Comparison of ENCODE assay signal across 8 cellular contexts in genomic region chr10:100008708-100009282, GRCh38. TPM values are rescaled to one million over a fixed set of nuclear protein-coding genes. Genes with fewer than 3 reads are reported as not detected.
DNase-seq lines count a peak whose midpoint lies in the region; ATAC-seq, FAIRE-seq and TF ChIP-seq lines count a peak whose summit lies in the region.
"Had no signal": no experiment of that assay in that cellular context is flagged by ENCODE, and none has a peak within 500 bp of the region (broad histone marks: within the 10 kb centered on the region; RNA-seq: fewer than 3 reads in every experiment).

No MANE protein-coding gene starts in this region.

- H3K9me3 Mint-ChIP-seq in H9 (no peaks in the 10 kb centered on the region; a peak in 1 of 5 replicates), T-cell (no peaks in the 10 kb centered on the region), glutamatergic neuron (ENCODE audit: unreplicated experiment) (peaks cover 6% of the 10 kb centered on the region)

- CTCF ChIA-PET in T-cell (lab: Charles Lee), result interaction anchor here (0.5 to 1.8 kb wide), 5 partner anchors 9 to 232 kb away, joined by 3 to 7 read pairs (median 3); no protein-coding TSS in a partner anchor

- no peak overlapping the region for H3K56ac ChIP-seq in H9 (ENCODE audit: insufficient read length, low read depth, low read length)

- H4K20me1 ChIP-seq in H9 (ENCODE audit: control insufficient read depth, insufficient read depth, insufficient read length), result no peaks in the 10 kb centered on the region

- H3K79me1 ChIP-seq in H9 (ENCODE audit: insufficient read depth, low read depth, low read length, poor library complexity, severe bottlenecking), result no peaks in the 10 kb centered on the region

- peak overlapping the region; percentile 55 to 67 for H3K4me3 ChIP-seq in small intestine (ENCODE audit: low read depth in 1 of 2, low read length in 2 of 2)

- peaks cover 9% of the 10 kb centered on the region for H3K23me2 ChIP-seq in H9 (ENCODE audit: insufficient read length, low read depth, low read length, poor library complexity, severe bottlenecking)

- H3K27me3 Mint-ChIP-seq in H9 (ENCODE audit: low read depth) (peaks cover 13% of the 10 kb centered on the region), T-cell (no peaks in the 10 kb centered on the region), glutamatergic neuron (ENCODE audit: unreplicated experiment) (peaks cover 4% of the 10 kb centered on the region)

- H4K91ac ChIP-seq in H9 (ENCODE audit: insufficient read length, low read depth, low read length), result no peak overlapping the region

- ATAC-seq in T-cell (replicated peaks in 1 of 4) (no peak), HG03095 (IDR thresholded peaks at IDR 0.05; ENCODE audit: unreplicated experiment) (no peak)

- no peak overlapping the region for H3T11ph ChIP-seq in H9 (ENCODE audit: low read length)

- TF ChIP-seq CTCF in H9 (conservative IDR thresholded peaks at IDR 0.05) (no peak), glutamatergic neuron (IDR thresholded peaks at IDR 0.05; ENCODE audit: partially characterized antibody, unreplicated experiment) (no peak)

- H3K4me1 ChIP-seq in H9 (ENCODE audit: insufficient read depth, low read length), result no peaks in the 10 kb centered on the region; the same call in 1 of the 2 replicates
- peaks cover 2 to 14% of the 10 kb centered on the region in 2 donors for H3K4me1 ChIP-seq in small intestine (ENCODE audit: control insufficient read depth in 2 of 2, insufficient read depth in 1 of 2, low read depth in 1 of 2, low read length in 1 of 2)

- H2BK5ac ChIP-seq in H9 (ENCODE audit: insufficient read length, low read length), result no peak overlapping the region

- DNase-seq in H9, result no peak
- DNase-seq in T-cell, result no peak
- no peak for DNase-seq in glutamatergic neuron
- DNase-seq in small intestine, result no peak
- no peak for DNase-seq in COR-L47 (lab: John Stamatoyannopoulos, UW)
- no peak for DNase-seq in amygdala (lab: John Stamatoyannopoulos, UW)

- H2BK15ac ChIP-seq in H9 (ENCODE audit: low read depth, low read length), result no peak overlapping the region

- H3K27ac Mint-ChIP-seq in H9 (no peak overlapping the region), T-cell (peak overlapping the region in 1 of 2 donors; percentile 16), glutamatergic neuron (ENCODE audit: unreplicated experiment) (peak overlapping the region; percentile 76)

- no peak overlapping the region for H2BK12ac ChIP-seq in H9 (ENCODE audit: insufficient read length, low read depth, low read length)

- H3K4me1 Mint-ChIP-seq in H9 (peaks cover 37 to 42% of the 10 kb centered on the region in 2 experiments), T-cell (peaks cover 35 to 58% (median 44%) of the 10 kb centered on the region in 3 donors), glutamatergic neuron (ENCODE audit: low read depth, unreplicated experiment) (peaks cover 7% of the 10 kb centered on the region)

- no peak overlapping the region for H3K23ac ChIP-seq in H9 (ENCODE audit: insufficient read length, low read depth, low read length)

- no CpG with 5 or more reads among the region's 9 CpGs for WGBS in H9 (ENCODE audit: extremely low coverage, insufficient read length, low lambda C conversion rate)
- WGBS in small intestine, 3 donors, result 8 to 22% (median 19%) methylated on average over 9 of the region's 9 CpGs

- H3K9ac ChIP-seq in H9 (ENCODE audit: extremely low read depth, insufficient read length, low read length), result peak overlapping the region; percentile 23

- H3K79me2 ChIP-seq in H9 (ENCODE audit: insufficient read depth, low read length), result no peaks in the 10 kb centered on the region

- H3K27ac ChIP-seq in H9 (ENCODE audit: insufficient read length, low read depth, low read length) (no peak overlapping the region), small intestine (ENCODE audit: low read depth in 1 of 2, low read length in 1 of 2) (peak overlapping the region in 1 of 2 donors; percentile 85)

- H3K9me3 ChIP-seq in H9 (ENCODE audit: control insufficient read depth, low read depth, low read length) (no peaks in the 10 kb centered on the region), small intestine (ENCODE audit: control insufficient read depth, low read depth) (no peaks in the 10 kb centered on the region)

- no peak overlapping the region for H3K14ac ChIP-seq in H9 (ENCODE audit: insufficient read depth, low read length)

- no peak overlapping the region for H4K5ac ChIP-seq in H9 (ENCODE audit: insufficient read length, low read depth, low read length)

- no peaks in the 10 kb centered on the region for H3K36me3 ChIP-seq in small intestine (ENCODE audit: control insufficient read depth in 2 of 2, insufficient read depth in 2 of 2, low read length in 2 of 2)

- no peak overlapping the region for H2BK120ac ChIP-seq in H9 (ENCODE audit: low read depth, low read length, poor library complexity, severe bottlenecking)

- H3K27me3 ChIP-seq in H9 (ENCODE audit: insufficient read depth, low read length) (no peaks in the 10 kb centered on the region), small intestine (ENCODE audit: control insufficient read depth in 2 of 2, insufficient read depth in 2 of 2, low read length in 2 of 2) (no peaks in the 10 kb centered on the region)

- no peak overlapping the region for H3K18ac ChIP-seq in H9 (ENCODE audit: insufficient read length, low read depth, low read length)

- H3K4me2 ChIP-seq in H9 (ENCODE audit: insufficient read depth, insufficient read length, low read length), result peak overlapping the region; percentile 83

- H3K36me3 Mint-ChIP-seq in H9 (ENCODE audit: insufficient read depth in 1 of 3, low read depth in 3 of 3) (no peaks in the 10 kb centered on the region; a peak in 1 of 7 replicates), T-cell (no peaks in the 10 kb centered on the region), glutamatergic neuron (ENCODE audit: unreplicated experiment) (peaks cover 4% of the 10 kb centered on the region)

- H2AK5ac ChIP-seq in H9 (ENCODE audit: insufficient read length, low read length), result no peak overlapping the region

- no peak overlapping the region for H3K4ac ChIP-seq in H9 (ENCODE audit: low read depth, low read length)

- FAIRE-seq in small intestine (lab: Jason Lieb, UNC), result no peak
- FAIRE-seq: TTC549 had no signal

- POLR2A ChIA-PET in T-cell (lab: Charles Lee), result interaction anchor here in 1 of 2 donors (0.6 kb wide), 1 partner anchor 38 kb away, joined by 5 read pairs; no protein-coding TSS in a partner anchor

- H3K4me3 Mint-ChIP-seq in H9, result peak overlapping the region; percentile 77 to 85
- H3K4me3 Mint-ChIP-seq in T-cell, result peak overlapping the region; percentile 81 to 88 (median 82)
- peak overlapping the region; percentile 90 for H3K4me3 Mint-ChIP-seq in glutamatergic neuron (ENCODE audit: unreplicated experiment)

- no peak overlapping the region for H2AFZ ChIP-seq in H9 (ENCODE audit: low read length)

- no peak overlapping the region for H4K8ac ChIP-seq in H9 (replicated peaks; ENCODE audit: insufficient read length, low read depth, low read length)

- no peak overlapping the region for H2BK20ac ChIP-seq in H9 (ENCODE audit: low read depth, low read length, poor library complexity, severe bottlenecking)

RNA-seq across cellular contexts. Expression of gene DNMBP, which starts 1.0 kb away (rescaled TPM):
- total RNA-seq in H9 (2021) (25.0 and 25.6 TPM in 2 replicates), T-cell (1 to 10 TPM; 4.4 to 5.8 (median 4.6) TPM), glutamatergic neuron (ENCODE audit: unreplicated experiment) (9.5 TPM)
- polyA plus RNA-seq in small intestine, result 10 to 100 TPM; 18.4 to 34.2 (median 21.8) TPM
